11 cellular contexts compared by ENCODE assay signal in the genomic region with DNA sequence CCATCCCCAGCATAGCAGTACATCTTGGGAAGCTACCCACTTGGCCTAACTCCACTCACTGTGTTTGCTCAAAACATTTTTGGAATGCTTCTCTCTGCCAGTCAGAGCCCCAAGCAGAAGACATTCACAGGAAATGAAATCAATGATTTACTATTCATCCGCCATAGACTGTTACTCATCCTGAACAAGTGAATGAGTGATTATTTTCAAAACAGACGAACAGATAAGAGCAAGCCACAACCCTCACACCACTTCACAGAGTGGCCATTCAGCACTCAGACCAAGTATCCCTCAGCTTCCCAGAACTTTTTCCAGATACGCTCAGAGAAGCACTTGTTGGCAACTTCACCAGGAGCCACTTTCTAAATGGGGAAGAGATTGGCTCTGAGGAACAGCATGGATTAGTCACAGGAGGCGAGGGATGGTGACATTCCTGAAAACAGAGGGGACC. TPM values are rescaled to one million over a fixed set of nuclear protein-coding genes. Genes with fewer than 3 reads are reported as not detected.
DNase-seq lines count a peak whose midpoint lies in the region; ATAC-seq lines count a peak whose summit lies in the region.
"Had no signal": no experiment of that assay in that cellular context is flagged by ENCODE, and none has a peak within 500 bp of the region (broad histone marks: within the 10 kb centered on the region; RNA-seq: fewer than 3 reads in every experiment).

No MANE protein-coding gene starts in this region.

- intact Hi-C loops in activated T-helper 2 cell treated with anti-CD3 and anti-CD28 coated beads, Interferon-gamma antibody, Interleukin-2, Interleukin-4, amounts not matched to agents 10 μg/mL and 5 μg/mL and 100 μg/mL, durations not matched to agents 14 hours and 24 hours and 36 hours (cut with micrococcal nuclease): no loop called here

- peak; percentile 19 for ATAC-seq in left lobe of liver
- ATAC-seq in HG03159 (IDR thresholded peaks at IDR 0.05; ENCODE audit: unreplicated experiment): no peak
- ATAC-seq: K562 had no signal

- H3K27me3 Mint-ChIP-seq in activated T-helper 2 cell treated with anti-CD3 and anti-CD28 coated beads, Interferon-gamma antibody, Interleukin-2, Interleukin-4, amounts not matched to agents 10 μg/mL and 5 μg/mL and 100 μg/mL, durations not matched to agents 14 hours and 24 hours and 36 hours (ENCODE audit: low read depth): peaks cover 17% of the 10 kb centered on the region
- H3K27me3 Mint-ChIP-seq: activated CD4-positive, alpha-beta memory T cell treated with anti-CD3 and anti-CD28 coated beads for 36 hours had no signal

- peak; percentile 92 for DNase-seq in A172 (ENCODE audit: low spot score)
- peak; percentile 80 for DNase-seq in HT-29 (ENCODE audit: low spot score)
- DNase-seq in T47D (ENCODE audit: low read depth in 1 of 2, low spot score in 1 of 2): peak; percentile 67 to 86
- DNase-seq in left lobe of liver (ENCODE audit: low spot score): no peak
- DNase-seq in activated T-helper 2 cell treated with anti-CD3 and anti-CD28 coated beads, Interferon-gamma antibody, Interleukin-2, Interleukin-4, amounts not matched to agents 10 μg/mL and 5 μg/mL and 100 μg/mL, durations not matched to agents 14 hours and 24 hours and 36 hours (ENCODE audit: low spot score): no peak
- no peak for DNase-seq in SHP77 treated with DMSO at 0.1 percent for 48 hours (lab: John Stamatoyannopoulos, UW)
- no peak for DNase-seq in activated CD4-positive, alpha-beta T cell treated with anti-CD3 and anti-CD28 coated beads, Interleukin-2, amount 50 U/mL, for 4 hours
- DNase-seq: activated CD4-positive, alpha-beta memory T cell treated with anti-CD3 and anti-CD28 coated beads for 36 hours; posterior cingulate gyrus had no signal

- no peaks in the 10 kb centered on the region for H3K9me3 Mint-ChIP-seq in activated T-helper 2 cell treated with anti-CD3 and anti-CD28 coated beads, Interferon-gamma antibody, Interleukin-2, Interleukin-4, amounts not matched to agents 10 μg/mL and 5 μg/mL and 100 μg/mL, durations not matched to agents 14 hours and 24 hours and 36 hours
- H3K9me3 Mint-ChIP-seq: activated CD4-positive, alpha-beta memory T cell treated with anti-CD3 and anti-CD28 coated beads for 36 hours had no signal

- in situ Hi-C loops in T47D (cut with HindIII; ENCODE audit: low pct_unique_long_range_greater_than_20kb, low sequenced_read_pairs): no loop called here

- no peak overlapping the region for H3K4me3 Mint-ChIP-seq in activated T-helper 2 cell treated with anti-CD3 and anti-CD28 coated beads, Interferon-gamma antibody, Interleukin-2, Interleukin-4, amounts not matched to agents 10 μg/mL and 5 μg/mL and 100 μg/mL, durations not matched to agents 14 hours and 24 hours and 36 hours (ENCODE audit: low read depth)
- H3K4me3 Mint-ChIP-seq: activated CD4-positive, alpha-beta memory T cell treated with anti-CD3 and anti-CD28 coated beads for 36 hours had no signal

- H3K36me3 Mint-ChIP-seq in activated T-helper 2 cell treated with anti-CD3 and anti-CD28 coated beads, Interferon-gamma antibody, Interleukin-2, Interleukin-4, amounts not matched to agents 10 μg/mL and 5 μg/mL and 100 μg/mL, durations not matched to agents 14 hours and 24 hours and 36 hours (ENCODE audit: low read depth): no peaks in the 10 kb centered on the region
- H3K36me3 Mint-ChIP-seq: activated CD4-positive, alpha-beta memory T cell treated with anti-CD3 and anti-CD28 coated beads for 36 hours had no signal

- peaks cover 5% of the 10 kb centered on the region for H3K4me1 Mint-ChIP-seq in activated T-helper 2 cell treated with anti-CD3 and anti-CD28 coated beads, Interferon-gamma antibody, Interleukin-2, Interleukin-4, amounts not matched to agents 10 μg/mL and 5 μg/mL and 100 μg/mL, durations not matched to agents 14 hours and 24 hours and 36 hours (ENCODE audit: low read depth)

- H3K27ac Mint-ChIP-seq in activated T-helper 2 cell treated with anti-CD3 and anti-CD28 coated beads, Interferon-gamma antibody, Interleukin-2, Interleukin-4, amounts not matched to agents 10 μg/mL and 5 μg/mL and 100 μg/mL, durations not matched to agents 14 hours and 24 hours and 36 hours: no peak overlapping the region
- H3K27ac Mint-ChIP-seq: activated CD4-positive, alpha-beta memory T cell treated with anti-CD3 and anti-CD28 coated beads for 36 hours had no signal

RNA-seq across cellular contexts. Expression of gene UBASH3B, which starts 13.0 kb away (rescaled TPM):
- 4.0 and 6.9 TPM in 2 replicates for total RNA-seq in A172 (2014; rRNA removed; shearing (Covaris generic))
- 46.8 and 57.9 TPM in 2 replicates for total RNA-seq in HT-29 (2014; rRNA removed; shearing (Covaris generic))
- 1.5 TPM for total RNA-seq in left lobe of liver
- total RNA-seq in activated T-helper 2 cell treated with anti-CD3 and anti-CD28 coated beads, Interferon-gamma antibody, Interleukin-2, Interleukin-4, amounts not matched to agents 10 μg/mL and 5 μg/mL and 100 μg/mL, durations not matched to agents 14 hours and 24 hours and 36 hours: 19.3 and 20.1 TPM in 2 replicates

Comparison
In these comparisons a context has a peak if more than half of its experiments do, and no peak if none do; other contexts are left out.
1. DNase-seq: peak in A172 (single experiment), HT-29 (single experiment) and T47D (2 of 2); none in left lobe of liver (single experiment), activated T-helper 2 cell treated with anti-CD3 and anti-CD28 coated beads, Interferon-gamma antibody, Interleukin-2, Interleukin-4, amounts not matched to agents 10 μg/mL and 5 μg/mL and 100 μg/mL, durations not matched to agents 14 hours and 24 hours and 36 hours (single experiment), SHP77 treated with DMSO at 0.1 percent for 48 hours (single experiment) and activated CD4-positive, alpha-beta T cell treated with anti-CD3 and anti-CD28 coated beads, Interleukin-2, amount 50 U/mL, for 4 hours (0 of 2).